ENCODE assay signal across 1 cellular context in the genomic region with DNA sequence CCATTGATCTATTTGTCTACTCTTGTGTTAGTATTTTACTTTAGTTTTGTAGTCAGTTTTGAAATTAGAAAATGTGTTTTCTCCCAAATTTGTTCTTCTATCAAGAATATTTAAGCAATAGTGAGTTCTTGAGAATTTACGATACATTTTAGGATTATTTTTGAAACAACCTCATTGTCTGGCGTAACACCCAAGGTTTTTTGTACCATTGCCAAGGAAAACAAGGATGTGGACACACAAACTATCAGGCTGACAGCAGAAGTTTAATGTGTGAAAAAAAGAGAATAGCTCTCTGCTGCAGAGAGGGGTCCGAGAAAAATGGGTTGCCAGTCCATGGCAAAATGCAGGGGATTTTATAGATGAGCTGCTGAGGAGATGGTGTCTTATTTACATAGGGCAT.
TF ChIP-seq lines count a peak whose summit lies in the region.

No MANE protein-coding gene starts in this region.

TF ChIP-seq in K562, 482 proteins besides CTCF, POLR2A, EP300 and RAD21 (continued from another document):
- TF ChIP-seq, protein P1, sequence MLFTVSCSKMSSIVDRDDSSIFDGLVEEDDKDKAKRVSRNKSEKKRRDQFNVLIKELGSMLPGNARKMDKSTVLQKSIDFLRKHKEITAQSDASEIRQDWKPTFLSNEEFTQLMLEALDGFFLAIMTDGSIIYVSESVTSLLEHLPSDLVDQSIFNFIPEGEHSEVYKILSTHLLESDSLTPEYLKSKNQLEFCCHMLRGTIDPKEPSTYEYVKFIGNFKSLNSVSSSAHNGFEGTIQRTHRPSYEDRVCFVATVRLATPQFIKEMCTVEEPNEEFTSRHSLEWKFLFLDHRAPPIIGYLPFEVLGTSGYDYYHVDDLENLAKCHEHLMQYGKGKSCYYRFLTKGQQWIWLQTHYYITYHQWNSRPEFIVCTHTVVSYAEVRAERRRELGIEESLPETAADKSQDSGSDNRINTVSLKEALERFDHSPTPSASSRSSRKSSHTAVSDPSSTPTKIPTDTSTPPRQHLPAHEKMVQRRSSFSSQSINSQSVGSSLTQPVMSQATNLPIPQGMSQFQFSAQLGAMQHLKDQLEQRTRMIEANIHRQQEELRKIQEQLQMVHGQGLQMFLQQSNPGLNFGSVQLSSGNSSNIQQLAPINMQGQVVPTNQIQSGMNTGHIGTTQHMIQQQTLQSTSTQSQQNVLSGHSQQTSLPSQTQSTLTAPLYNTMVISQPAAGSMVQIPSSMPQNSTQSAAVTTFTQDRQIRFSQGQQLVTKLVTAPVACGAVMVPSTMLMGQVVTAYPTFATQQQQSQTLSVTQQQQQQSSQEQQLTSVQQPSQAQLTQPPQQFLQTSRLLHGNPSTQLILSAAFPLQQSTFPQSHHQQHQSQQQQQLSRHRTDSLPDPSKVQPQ (CRISPR knock-in tag; IDR thresholded peaks at IDR 0.05; ENCODE audit: borderline replicate concordance), result no peak
- TF ChIP-seq, protein P2, sequence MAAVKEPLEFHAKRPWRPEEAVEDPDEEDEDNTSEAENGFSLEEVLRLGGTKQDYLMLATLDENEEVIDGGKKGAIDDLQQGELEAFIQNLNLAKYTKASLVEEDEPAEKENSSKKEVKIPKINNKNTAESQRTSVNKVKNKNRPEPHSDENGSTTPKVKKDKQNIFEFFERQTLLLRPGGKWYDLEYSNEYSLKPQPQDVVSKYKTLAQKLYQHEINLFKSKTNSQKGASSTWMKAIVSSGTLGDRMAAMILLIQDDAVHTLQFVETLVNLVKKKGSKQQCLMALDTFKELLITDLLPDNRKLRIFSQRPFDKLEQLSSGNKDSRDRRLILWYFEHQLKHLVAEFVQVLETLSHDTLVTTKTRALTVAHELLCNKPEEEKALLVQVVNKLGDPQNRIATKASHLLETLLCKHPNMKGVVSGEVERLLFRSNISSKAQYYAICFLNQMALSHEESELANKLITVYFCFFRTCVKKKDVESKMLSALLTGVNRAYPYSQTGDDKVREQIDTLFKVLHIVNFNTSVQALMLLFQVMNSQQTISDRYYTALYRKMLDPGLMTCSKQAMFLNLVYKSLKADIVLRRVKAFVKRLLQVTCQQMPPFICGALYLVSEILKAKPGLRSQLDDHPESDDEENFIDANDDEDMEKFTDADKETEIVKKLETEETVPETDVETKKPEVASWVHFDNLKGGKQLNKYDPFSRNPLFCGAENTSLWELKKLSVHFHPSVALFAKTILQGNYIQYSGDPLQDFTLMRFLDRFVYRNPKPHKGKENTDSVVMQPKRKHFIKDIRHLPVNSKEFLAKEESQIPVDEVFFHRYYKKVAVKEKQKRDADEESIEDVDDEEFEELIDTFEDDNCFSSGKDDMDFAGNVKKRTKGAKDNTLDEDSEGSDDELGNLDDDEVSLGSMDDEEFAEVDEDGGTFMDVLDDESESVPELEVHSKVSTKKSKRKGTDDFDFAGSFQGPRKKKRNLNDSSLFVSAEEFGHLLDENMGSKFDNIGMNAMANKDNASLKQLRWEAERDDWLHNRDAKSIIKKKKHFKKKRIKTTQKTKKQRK (IDR thresholded peaks at IDR 0.05; ENCODE audit: borderline replicate concordance, low read depth, low read length), result no peak
- TF ChIP-seq ZNF717 (CRISPR knock-in tag; IDR thresholded peaks at IDR 0.05) (no peak), FOXA1 (IDR thresholded peaks at IDR 0.05; ENCODE audit: borderline replicate concordance) (no peak), POLR2AphosphoS5 (IDR thresholded peaks at IDR 0.05; ENCODE audit: control insufficient read depth, insufficient read depth, low read depth, low read length) (no peak), CHD2 (IDR thresholded peaks at IDR 0.05; ENCODE audit: low read depth, low read length) (no peak), MCM5 (IDR thresholded peaks at IDR 0.05; ENCODE audit: low read depth) (no peak), SUPT5H (IDR thresholded peaks at IDR 0.05) (no peak), HNRNPLL (IDR thresholded peaks at IDR 0.05; ENCODE audit: low read depth, low read length, poor library complexity, severe bottlenecking) (no peak), ZNF764 (CRISPR knock-in tag; IDR thresholded peaks at IDR 0.05; ENCODE audit: low read depth) (no peak), BCOR (IDR thresholded peaks at IDR 0.05) (no peak), FOXA3 (CRISPR knock-in tag; conservative IDR thresholded peaks at IDR 0.05 in 1 of 2, IDR thresholded peaks at IDR 0.05 in 1 of 2) (no peak), HNRNPUL1 (IDR thresholded peaks at IDR 0.05; ENCODE audit: low read length) (no peak)
- TF ChIP-seq, protein P3, sequence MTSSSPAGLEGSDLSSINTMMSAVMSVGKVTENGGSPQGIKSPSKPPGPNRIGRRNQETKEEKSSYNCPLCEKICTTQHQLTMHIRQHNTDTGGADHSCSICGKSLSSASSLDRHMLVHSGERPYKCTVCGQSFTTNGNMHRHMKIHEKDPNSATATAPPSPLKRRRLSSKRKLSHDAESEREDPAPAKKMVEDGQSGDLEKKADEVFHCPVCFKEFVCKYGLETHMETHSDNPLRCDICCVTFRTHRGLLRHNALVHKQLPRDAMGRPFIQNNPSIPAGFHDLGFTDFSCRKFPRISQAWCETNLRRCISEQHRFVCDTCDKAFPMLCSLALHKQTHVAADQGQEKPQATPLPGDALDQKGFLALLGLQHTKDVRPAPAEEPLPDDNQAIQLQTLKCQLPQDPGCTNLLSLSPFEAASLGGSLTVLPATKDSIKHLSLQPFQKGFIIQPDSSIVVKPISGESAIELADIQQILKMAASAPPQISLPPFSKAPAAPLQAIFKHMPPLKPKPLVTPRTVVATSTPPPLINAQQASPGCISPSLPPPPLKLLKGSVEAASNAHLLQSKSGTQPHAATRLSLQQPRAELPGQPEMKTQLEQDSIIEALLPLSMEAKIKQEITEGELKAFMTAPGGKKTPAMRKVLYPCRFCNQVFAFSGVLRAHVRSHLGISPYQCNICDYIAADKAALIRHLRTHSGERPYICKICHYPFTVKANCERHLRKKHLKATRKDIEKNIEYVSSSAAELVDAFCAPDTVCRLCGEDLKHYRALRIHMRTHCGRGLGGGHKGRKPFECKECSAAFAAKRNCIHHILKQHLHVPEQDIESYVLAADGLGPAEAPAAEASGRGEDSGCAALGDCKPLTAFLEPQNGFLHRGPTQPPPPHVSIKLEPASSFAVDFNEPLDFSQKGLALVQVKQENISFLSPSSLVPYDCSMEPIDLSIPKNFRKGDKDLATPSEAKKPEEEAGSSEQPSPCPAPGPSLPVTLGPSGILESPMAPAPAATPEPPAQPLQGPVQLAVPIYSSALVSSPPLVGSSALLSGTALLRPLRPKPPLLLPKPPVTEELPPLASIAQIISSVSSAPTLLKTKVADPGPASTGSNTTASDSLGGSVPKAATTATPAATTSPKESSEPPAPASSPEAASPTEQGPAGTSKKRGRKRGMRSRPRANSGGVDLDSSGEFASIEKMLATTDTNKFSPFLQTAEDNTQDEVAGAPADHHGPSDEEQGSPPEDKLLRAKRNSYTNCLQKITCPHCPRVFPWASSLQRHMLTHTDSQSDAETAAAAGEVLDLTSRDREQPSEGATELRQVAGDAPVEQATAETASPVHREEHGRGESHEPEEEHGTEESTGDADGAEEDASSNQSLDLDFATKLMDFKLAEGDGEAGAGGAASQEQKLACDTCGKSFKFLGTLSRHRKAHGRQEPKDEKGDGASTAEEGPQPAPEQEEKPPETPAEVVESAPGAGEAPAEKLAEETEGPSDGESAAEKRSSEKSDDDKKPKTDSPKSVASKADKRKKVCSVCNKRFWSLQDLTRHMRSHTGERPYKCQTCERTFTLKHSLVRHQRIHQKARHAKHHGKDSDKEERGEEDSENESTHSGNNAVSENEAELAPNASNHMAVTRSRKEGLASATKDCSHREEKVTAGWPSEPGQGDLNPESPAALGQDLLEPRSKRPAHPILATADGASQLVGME (CRISPR knock-in tag; IDR thresholded peaks at IDR 0.05), result no peak
- TF ChIP-seq, protein P4, sequence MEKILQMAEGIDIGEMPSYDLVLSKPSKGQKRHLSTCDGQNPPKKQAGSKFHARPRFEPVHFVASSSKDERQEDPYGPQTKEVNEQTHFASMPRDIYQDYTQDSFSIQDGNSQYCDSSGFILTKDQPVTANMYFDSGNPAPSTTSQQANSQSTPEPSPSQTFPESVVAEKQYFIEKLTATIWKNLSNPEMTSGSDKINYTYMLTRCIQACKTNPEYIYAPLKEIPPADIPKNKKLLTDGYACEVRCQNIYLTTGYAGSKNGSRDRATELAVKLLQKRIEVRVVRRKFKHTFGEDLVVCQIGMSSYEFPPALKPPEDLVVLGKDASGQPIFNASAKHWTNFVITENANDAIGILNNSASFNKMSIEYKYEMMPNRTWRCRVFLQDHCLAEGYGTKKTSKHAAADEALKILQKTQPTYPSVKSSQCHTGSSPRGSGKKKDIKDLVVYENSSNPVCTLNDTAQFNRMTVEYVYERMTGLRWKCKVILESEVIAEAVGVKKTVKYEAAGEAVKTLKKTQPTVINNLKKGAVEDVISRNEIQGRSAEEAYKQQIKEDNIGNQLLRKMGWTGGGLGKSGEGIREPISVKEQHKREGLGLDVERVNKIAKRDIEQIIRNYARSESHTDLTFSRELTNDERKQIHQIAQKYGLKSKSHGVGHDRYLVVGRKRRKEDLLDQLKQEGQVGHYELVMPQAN (IDR thresholded peaks at IDR 0.05; ENCODE audit: borderline replicate concordance), result no peak
TF ChIP-seq in K562: peak in this region for 0.
